ENCODE assay signal across 21 cellular contexts in the genomic region with DNA sequence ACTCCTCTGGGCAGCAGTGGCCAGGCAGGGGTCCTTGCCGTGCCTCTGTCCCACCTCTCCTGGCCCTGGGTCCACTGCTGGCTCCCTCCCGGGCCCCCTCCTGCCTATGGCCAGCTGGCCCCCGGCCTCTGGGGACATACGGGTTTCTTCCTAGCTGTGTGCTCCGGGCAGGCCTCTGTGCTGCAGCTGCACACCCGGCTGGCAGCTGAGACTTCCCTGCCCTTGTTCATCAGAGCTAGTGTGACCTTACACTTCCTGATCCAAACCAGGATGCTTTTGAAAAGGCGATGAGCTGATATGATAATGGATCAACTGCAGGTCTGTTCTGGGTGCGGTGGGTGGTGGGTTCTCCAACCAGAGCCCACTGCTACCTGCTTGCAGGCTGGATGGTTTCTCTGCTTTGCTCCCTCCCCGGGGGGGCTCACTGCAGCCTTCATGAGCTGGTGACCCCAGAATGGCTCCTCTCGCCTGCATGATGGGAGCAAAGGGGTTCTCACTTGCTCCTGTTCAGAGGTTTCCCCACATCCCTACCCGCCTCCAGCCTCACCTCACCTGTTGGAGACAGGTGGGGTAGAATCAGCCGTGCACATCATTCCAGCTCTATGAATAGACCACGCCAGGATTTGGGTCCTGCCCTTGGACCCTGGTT. TPM values are rescaled to one million over a fixed set of nuclear protein-coding genes. Genes with fewer than 3 reads are reported as not detected.
"Had no signal": no experiment of that assay in that cellular context is flagged by ENCODE, and none has a peak within 500 bp of the region (broad histone marks: within the 10 kb centered on the region; RNA-seq: fewer than 3 reads in every experiment).

No MANE protein-coding gene starts in this region.

- H3K4me1 ChIP-seq: ascending aorta, gastrocnemius medialis, sigmoid colon had no signal

- H3K9me3 ChIP-seq: ascending aorta, gastrocnemius medialis, mucosa of descending colon had no signal

- H3K27me3 ChIP-seq: ascending aorta, cardiac muscle cell, hepatocyte had no signal

- DNase-seq: activated CD4-positive, alpha-beta memory T cell treated with anti-CD3 and anti-CD28 coated beads, Interleukin-2, amount 10 ng/mL, durations not matched to agents 7 days and 5 days; activated CD4-positive, alpha-beta T cell treated with anti-CD3 and anti-CD28 coated beads for 36 hours; activated CD8-positive, alpha-beta memory T cell treated with anti-CD3 and anti-CD28 coated beads, Interleukin-2, amount 50 U/mL, for 4 hours; activated T-cell treated with anti-CD3 and anti-CD28 coated beads, Interleukin-2, amount 50 U/mL, for 72 hours; cortex of kidney; effector memory CD4-positive, alpha-beta T cell; gastrocnemius medialis; left cardiac atrium; mucosa of descending colon; naive thymus-derived CD8-positive, alpha-beta T cell; sigmoid colon; stimulated activated CD4-positive, alpha-beta T cell treated with anti-CD3 and anti-CD28 coated beads, Interleukin-12 subunit alpha, Interleukin-12 subunit beta, amount 100 ng/mL, for 4 hours; stimulated activated CD4-positive, alpha-beta T cell treated with anti-CD3 and anti-CD28 coated beads, Interleukin-2, amount 100 ng/mL, for 48 hours; stimulated activated naive CD8-positive, alpha-beta T cell treated with anti-CD3 and anti-CD28 coated beads, Interleukin-15, Interleukin-2, amounts not matched to agents 100 U/mL and 50 U/mL, for 24 hours; T-cell; WERI-Rb-1 had no signal

- H2AFZ ChIP-seq: hepatocyte had no signal

- H3K4me3 ChIP-seq: ascending aorta, cardiac muscle cell, gastrocnemius medialis, hepatocyte, lung, mucosa of descending colon, sigmoid colon had no signal

- ATAC-seq: activated CD4-positive, alpha-beta T cell treated with anti-CD3 and anti-CD28 coated beads for 36 hours; activated T-cell treated with anti-CD3 and anti-CD28 coated beads, Interleukin-2, amount 50 U/mL, for 72 hours; gastrocnemius medialis; left cardiac atrium; mucosa of descending colon; naive thymus-derived CD8-positive, alpha-beta T cell; stimulated activated naive CD8-positive, alpha-beta T cell treated with anti-CD3 and anti-CD28 coated beads, Interleukin-15, Interleukin-2, amounts not matched to agents 100 U/mL and 50 U/mL, for 24 hours; T-cell had no signal

- H3K79me2 ChIP-seq: hepatocyte had no signal

- H3K4me2 ChIP-seq: hepatocyte had no signal

- H3K27ac ChIP-seq: ascending aorta, cardiac muscle cell, gastrocnemius medialis, hepatocyte, sigmoid colon, WERI-Rb-1 had no signal

- H3K36me3 ChIP-seq: ascending aorta, cardiac muscle cell, gastrocnemius medialis, sigmoid colon, WERI-Rb-1 had no signal

RNA-seq across cellular contexts. Expression of a gene that starts 13.3 kb away (rescaled TPM):
- polyA plus RNA-seq: cardiac muscle cell; fibroblast of lung; naive thymus-derived CD8-positive, alpha-beta T cell had no signal
